Comparison of ENCODE assay signal across 10 cellular contexts in the genomic region with DNA sequence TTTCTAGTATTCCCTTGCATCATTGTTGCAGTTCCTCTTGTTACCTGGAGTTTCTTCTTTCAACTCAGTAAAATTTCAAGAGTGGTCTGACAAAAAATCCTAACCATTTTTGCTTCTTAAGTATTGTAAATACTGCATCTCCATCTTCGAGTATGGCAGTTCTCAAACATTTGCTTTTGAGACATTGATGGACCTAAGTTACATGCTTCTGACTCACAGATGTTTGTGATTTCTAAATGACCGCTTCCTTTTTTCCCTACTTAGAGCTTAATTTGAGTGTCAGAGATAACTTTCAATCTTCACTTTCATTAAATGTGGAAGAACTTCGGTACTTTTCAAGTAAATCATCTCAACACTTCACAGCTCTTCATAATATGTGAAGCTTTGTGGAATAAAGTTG. TPM values are rescaled to one million over a fixed set of nuclear protein-coding genes. Genes with fewer than 3 reads are reported as not detected.
DNase-seq lines count a peak whose midpoint lies in the region; ATAC-seq and TF ChIP-seq lines count a peak whose summit lies in the region.
"Had no signal": no experiment of that assay in that cellular context is flagged by ENCODE, and none has a peak within 500 bp of the region (broad histone marks: within the 10 kb centered on the region; RNA-seq: fewer than 3 reads in every experiment).

No MANE protein-coding gene starts in this region.

- in situ Hi-C loops in HAP-1 (cut with MboI; ENCODE audit: low sequenced_read_pairs) = no loop called here
- in situ Hi-C loops in gastrocnemius medialis (cut with MboI; ENCODE audit: low sequenced_read_pairs in 4 of 4) = no loop called here

- H3F3A ChIP-seq in SK-N-SH (replicated peaks; ENCODE audit: insufficient read depth) = peaks cover 12% of the 10 kb centered on the region
- no peaks in the 10 kb centered on the region for H3F3A ChIP-seq in Loucy (ENCODE audit: low read depth)

- H3K79me2 ChIP-seq in SK-N-SH (ENCODE audit: insufficient read depth) (peaks cover 92% of the 10 kb centered on the region), Loucy (ENCODE audit: insufficient read depth, low read length) (peaks cover 91% of the 10 kb centered on the region)

- WGBS in SK-N-SH (ENCODE audit: low lambda C conversion rate) = 58% methylated on average over 3 of the region's 3 CpGs

- H3K36me3 Mint-ChIP-seq in activated naive CD8-positive, alpha-beta T cell treated with anti-CD3 and anti-CD28 coated beads for 36 hours = peaks cover 43% of the 10 kb centered on the region

- no peaks in the 10 kb centered on the region for H3K27me3 ChIP-seq in SK-N-SH (ENCODE audit: insufficient read depth)
- H3K27me3 ChIP-seq in Loucy (ENCODE audit: insufficient read depth, low read length, poor library complexity, severe bottlenecking) = no peaks in the 10 kb centered on the region
- no peaks in the 10 kb centered on the region for H3K27me3 ChIP-seq in neutrophil
- no peaks in the 10 kb centered on the region for H3K27me3 ChIP-seq in HAP-1 (ENCODE audit: low read depth)
- no peaks in the 10 kb centered on the region for H3K27me3 ChIP-seq in gastrocnemius medialis

- no peak for TF ChIP-seq CTCF in SK-N-SH (IDR thresholded peaks at IDR 0.05)
- no peak for TF ChIP-seq CTCF in Loucy (conservative IDR thresholded peaks at IDR 0.05; ENCODE audit: low read length)
- TF ChIP-seq CTCF in neutrophil (IDR thresholded peaks at IDR 0.05) = no peak
- no peak for TF ChIP-seq CTCF in gastrocnemius medialis (IDR thresholded peaks at IDR 0.05 in 4 of 5, conservative IDR thresholded peaks at IDR 0.05 in 1 of 5)

- H3K4me1 ChIP-seq in SK-N-SH (ENCODE audit: control insufficient read depth in 1 of 2, insufficient read depth in 2 of 2, low read depth in 1 of 2, low read length in 1 of 2) = peaks cover 8 to 19% of the 10 kb centered on the region in 2 experiments; a peak in 3 of 4 replicates
- peaks cover 58% of the 10 kb centered on the region for H3K4me1 ChIP-seq in Loucy (ENCODE audit: insufficient read depth, low read length, poor library complexity, severe bottlenecking)
- H3K4me1 ChIP-seq in neutrophil (ENCODE audit: control insufficient read depth in 1 of 2, insufficient read depth in 1 of 2, low read depth in 1 of 2, low read length in 1 of 2) = peaks cover 49 to 50% of the 10 kb centered on the region in 2 experiments
- H3K4me1 ChIP-seq in HAP-1 = peaks cover 25% of the 10 kb centered on the region
- peaks cover 28 to 34% of the 10 kb centered on the region in 2 donors for H3K4me1 ChIP-seq in gastrocnemius medialis

- peak overlapping the region in 1 of 2 experiments; percentile 17; a peak in 1 of 4 replicates for H3K27ac ChIP-seq in SK-N-SH (ENCODE audit: low read depth in 2 of 2, low read length in 1 of 2)
- H3K27ac ChIP-seq in neutrophil = peak overlapping the region; percentile 59
- H3K27ac ChIP-seq in gastrocnemius medialis = no peak overlapping the region
- H3K27ac ChIP-seq: left ventricle myocardium inferior had no signal

- TF ChIP-seq POLR2A in gastrocnemius medialis (IDR thresholded peaks at IDR 0.05) = no peak

- H3K9me3 Mint-ChIP-seq in activated naive CD8-positive, alpha-beta T cell treated with anti-CD3 and anti-CD28 coated beads for 36 hours = no peaks in the 10 kb centered on the region

- no peak for TF ChIP-seq RAD21 in SK-N-SH (IDR thresholded peaks at IDR 0.05; ENCODE audit: low read length)

- DNase-seq in SK-N-SH = no peak
- no peak for DNase-seq in activated naive CD8-positive, alpha-beta T cell treated with anti-CD3 and anti-CD28 coated beads for 36 hours
- DNase-seq in activated gamma-delta T cell (lab: John Stamatoyannopoulos, UW) = no peak
- DNase-seq in HAP-1 (ENCODE audit: low spot score in 2 of 2) = no peak
- no peak for DNase-seq in gastrocnemius medialis
- DNase-seq: effector memory CD4-positive, alpha-beta T cell; left ventricle myocardium inferior had no signal

- H4K20me1 ChIP-seq in SK-N-SH (ENCODE audit: insufficient read depth) = peaks cover 71% of the 10 kb centered on the region
- peaks cover 81% of the 10 kb centered on the region for H4K20me1 ChIP-seq in Loucy (ENCODE audit: insufficient read depth, low read length, poor library complexity, severe bottlenecking)

- H3K9me3 ChIP-seq in SK-N-SH = no peaks in the 10 kb centered on the region
- H3K9me3 ChIP-seq in Loucy (ENCODE audit: insufficient read depth, low read depth, low read length) = no peaks in the 10 kb centered on the region
- H3K9me3 ChIP-seq in neutrophil = no peaks in the 10 kb centered on the region
- H3K9me3 ChIP-seq in HAP-1 = no peaks in the 10 kb centered on the region; the same call in 1 of the 2 replicates
- no peaks in the 10 kb centered on the region for H3K9me3 ChIP-seq in gastrocnemius medialis
- H3K9me3 ChIP-seq: left ventricle myocardium inferior had no signal

- H3K4me1 Mint-ChIP-seq in activated naive CD8-positive, alpha-beta T cell treated with anti-CD3 and anti-CD28 coated beads for 36 hours = peaks cover 47% of the 10 kb centered on the region

- H3K9ac ChIP-seq in SK-N-SH (no peak overlapping the region), Loucy (ENCODE audit: low read depth, low read length, poor library complexity, severe bottlenecking) (peak overlapping the region; percentile 56)

- H3K4me2 ChIP-seq in SK-N-SH = peak overlapping the region; percentile 38; the same call in 1 of the 2 replicates
- peak overlapping the region; percentile 90 for H3K4me2 ChIP-seq in Loucy (ENCODE audit: low read depth, low read length, poor library complexity, severe bottlenecking)

- CTCF ChIA-PET in SK-N-SH (lab: Yijun Ruan, JAX) = interaction anchor here (0.9 to 1.0 kb wide), 2 partner anchors 10 to 161 kb away, joined by 3 to 4 read pairs; no protein-coding TSS in a partner anchor

- H3K9me2 ChIP-seq in SK-N-SH = no peaks in the 10 kb centered on the region
- H3K9me2 ChIP-seq in Loucy (replicated peaks; ENCODE audit: low read depth, low read length) = no peaks in the 10 kb centered on the region

- POLR2A ChIA-PET in SK-N-SH (lab: Yijun Ruan, JAX) = no interaction called here

- intact Hi-C loops in gastrocnemius medialis (cut with DNase I; ENCODE audit: low total_unique reads) = no loop called here

- TF ChIP-seq EP300 in SK-N-SH (IDR thresholded peaks at IDR 0.05; ENCODE audit: borderline replicate concordance in 1 of 2, low read depth in 1 of 2, low read length in 1 of 2) = no peak

- H3K4me3 ChIP-seq in SK-N-SH (ENCODE audit: low read depth in 2 of 2, low read length in 1 of 2) (0 out of 4 replicates have a peak overlapping the region, but pooled peaks of 1 of the 2 experiments have one; percentile 10), Loucy (ENCODE audit: low read length, poor library complexity, severe bottlenecking) (peak overlapping the region; percentile 67), neutrophil (ENCODE audit: low read depth in 1 of 2, low read length in 1 of 2) (no peak overlapping the region), HAP-1 (no peak overlapping the region), gastrocnemius medialis (no peak overlapping the region)
- H3K4me3 ChIP-seq: left ventricle myocardium inferior had no signal

- H3K36me3 ChIP-seq in SK-N-SH (replicated peaks in 1 of 2; ENCODE audit: control insufficient read depth in 1 of 2, insufficient read depth in 2 of 2, low read length in 1 of 2) = peaks cover 3 to 24% of the 10 kb centered on the region in 2 experiments
- peaks cover 7% of the 10 kb centered on the region; the same call in 1 of the 2 replicates for H3K36me3 ChIP-seq in Loucy (ENCODE audit: insufficient read depth, low read length)
- H3K36me3 ChIP-seq in neutrophil = no peaks in the 10 kb centered on the region
- H3K36me3 ChIP-seq in HAP-1 (replicated peaks) = peaks cover 6% of the 10 kb centered on the region
- H3K36me3 ChIP-seq in gastrocnemius medialis = no peaks in the 10 kb centered on the region

- H3K4me3 Mint-ChIP-seq in activated naive CD8-positive, alpha-beta T cell treated with anti-CD3 and anti-CD28 coated beads for 36 hours = peak overlapping the region; percentile 50

- peak overlapping the region; percentile 91 for H3K27ac Mint-ChIP-seq in activated naive CD8-positive, alpha-beta T cell treated with anti-CD3 and anti-CD28 coated beads for 36 hours

- no peak for ATAC-seq in SK-N-SH treated with all-trans-retinoic acid at 6 μM for 48 hours
- no peak for ATAC-seq in gastrocnemius medialis

- H2AFZ ChIP-seq in SK-N-SH (ENCODE audit: low read depth) (no peak overlapping the region), Loucy (ENCODE audit: low read length) (no peak overlapping the region)

- H3K27me3 Mint-ChIP-seq in activated naive CD8-positive, alpha-beta T cell treated with anti-CD3 and anti-CD28 coated beads for 36 hours = no peaks in the 10 kb centered on the region

TF ChIP-seq in SK-N-SH, 30 proteins besides CTCF, POLR2A, EP300 and RAD21 (continues in another document):
- TF ChIP-seq TEAD4 (IDR thresholded peaks at IDR 0.05; ENCODE audit: borderline replicate concordance, insufficient read depth) (no peak), EZH2phosphoT487 (IDR thresholded peaks at IDR 0.05; ENCODE audit: borderline replicate concordance, low read depth) (no peak), RCOR1 (IDR thresholded peaks at IDR 0.05; ENCODE audit: low read length) (no peak)
- TF ChIP-seq, protein P1, sequence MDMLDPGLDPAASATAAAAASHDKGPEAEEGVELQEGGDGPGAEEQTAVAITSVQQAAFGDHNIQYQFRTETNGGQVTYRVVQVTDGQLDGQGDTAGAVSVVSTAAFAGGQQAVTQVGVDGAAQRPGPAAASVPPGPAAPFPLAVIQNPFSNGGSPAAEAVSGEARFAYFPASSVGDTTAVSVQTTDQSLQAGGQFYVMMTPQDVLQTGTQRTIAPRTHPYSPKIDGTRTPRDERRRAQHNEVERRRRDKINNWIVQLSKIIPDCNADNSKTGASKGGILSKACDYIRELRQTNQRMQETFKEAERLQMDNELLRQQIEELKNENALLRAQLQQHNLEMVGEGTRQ (IDR thresholded peaks at IDR 0.05; ENCODE audit: borderline replicate concordance, low read depth, low read length) = no peak

TF ChIP-seq in SK-N-SH treated with all-trans-retinoic acid at 6 μM for 48 hours, 23 proteins besides CTCF, POLR2A, EP300 and RAD21 (continues in another document):
- TF ChIP-seq, protein P2, sequence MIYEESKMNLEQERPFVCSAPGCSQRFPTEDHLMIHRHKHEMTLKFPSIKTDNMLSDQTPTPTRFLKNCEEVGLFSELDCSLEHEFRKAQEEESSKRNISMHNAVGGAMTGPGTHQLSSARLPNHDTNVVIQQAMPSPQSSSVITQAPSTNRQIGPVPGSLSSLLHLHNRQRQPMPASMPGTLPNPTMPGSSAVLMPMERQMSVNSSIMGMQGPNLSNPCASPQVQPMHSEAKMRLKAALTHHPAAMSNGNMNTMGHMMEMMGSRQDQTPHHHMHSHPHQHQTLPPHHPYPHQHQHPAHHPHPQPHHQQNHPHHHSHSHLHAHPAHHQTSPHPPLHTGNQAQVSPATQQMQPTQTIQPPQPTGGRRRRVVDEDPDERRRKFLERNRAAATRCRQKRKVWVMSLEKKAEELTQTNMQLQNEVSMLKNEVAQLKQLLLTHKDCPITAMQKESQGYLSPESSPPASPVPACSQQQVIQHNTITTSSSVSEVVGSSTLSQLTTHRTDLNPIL (CRISPR knock-in tag; IDR thresholded peaks at IDR 0.05; ENCODE audit: low read depth) = no peak

RNA-seq across cellular contexts. Expression of a gene that starts 4.2 kb away (rescaled TPM):
- 24.1 and 39.6 TPM in 2 replicates for polyA plus RNA-seq in SK-N-SH (2012; rRNA removed)
- polyA plus RNA-seq in SK-N-SH (2012; cell fraction: cytosol; rRNA removed) = 16.2 and 21.1 TPM in 2 replicates
- polyA plus RNA-seq in SK-N-SH (2012; cell fraction: nucleus; rRNA removed) = 62.0 and 95.8 TPM in 2 replicates
- 10 to 100 TPM; 42.3 to 44.3 TPM for total RNA-seq in activated naive CD8-positive, alpha-beta T cell treated with anti-CD3 and anti-CD28 coated beads for 36 hours
- total RNA-seq in gastrocnemius medialis = 10 to 100 TPM; 16.7 to 29.0 (median 18.8) TPM
